Comparison of ENCODE assay signal across 27 cellular contexts in the genomic region with DNA sequence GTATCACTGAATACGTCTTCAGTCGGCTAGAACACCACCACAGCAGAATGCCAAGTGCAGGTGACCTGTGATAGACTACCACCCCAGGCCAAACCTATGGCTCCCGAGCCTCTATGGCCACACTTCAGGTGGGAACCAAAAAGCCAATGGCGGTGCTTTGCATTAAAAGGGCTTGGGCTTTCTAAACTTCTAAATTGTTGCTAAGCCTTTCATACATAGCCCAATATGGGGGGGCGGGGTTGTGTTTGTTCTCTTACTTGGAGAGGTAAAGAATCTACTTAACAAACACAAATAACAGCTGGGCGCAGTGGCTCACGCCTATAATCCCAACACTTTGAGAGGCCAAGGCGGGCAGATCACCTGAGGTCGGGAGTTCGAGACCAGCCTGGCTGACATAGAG. TPM values are rescaled to one million over a fixed set of nuclear protein-coding genes. Genes with fewer than 3 reads are reported as not detected.
DNase-seq lines count a peak whose midpoint lies in the region; ATAC-seq and TF ChIP-seq lines count a peak whose summit lies in the region.
"Had no signal": no experiment of that assay in that cellular context is flagged by ENCODE, and none has a peak within 500 bp of the region (broad histone marks: within the 10 kb centered on the region; RNA-seq: fewer than 3 reads in every experiment).

No MANE protein-coding gene starts in this region.

- no peaks in the 10 kb centered on the region for H3K9me3 ChIP-seq in CD4-positive, CD25-positive, alpha-beta regulatory T cell (ENCODE audit: control insufficient read depth in 2 of 2, low read length in 2 of 2)
- H3K9me3 ChIP-seq in mucosa of descending colon, result no peaks in the 10 kb centered on the region
- H3K9me3 ChIP-seq: Caco-2, right lobe of liver, upper lobe of left lung had no signal

- CTCF ChIA-PET in RWPE1 (lab: Yijun Ruan, JAX), result no interaction called here
- CTCF ChIA-PET in activated CD8-positive, alpha-beta T cell treated with anti-CD3 and anti-CD28 coated beads for 36 hours (lab: Charles Lee), result interaction anchor here (0.9 to 1.9 kb wide), 2 partner anchors 19 to 25 kb away, joined by 3 to 7 read pairs; no protein-coding TSS in a partner anchor

- H3K27ac Mint-ChIP-seq in CD4-positive, CD25-positive, alpha-beta regulatory T cell, result peak overlapping the region in 2 of 3 donors; percentile 57 to 75
- no peak overlapping the region for H3K27ac Mint-ChIP-seq in activated CD8-positive, alpha-beta T cell treated with anti-CD3 and anti-CD28 coated beads for 36 hours
- H3K27ac Mint-ChIP-seq in naive thymus-derived CD8-positive, alpha-beta T cell, result peak overlapping the region in 1 of 10 donors; percentile 81
- H3K27ac Mint-ChIP-seq: nephron progenitor cell had no signal

- no peaks in the 10 kb centered on the region for H3K9me3 Mint-ChIP-seq in CD4-positive, CD25-positive, alpha-beta regulatory T cell
- no peaks in the 10 kb centered on the region for H3K9me3 Mint-ChIP-seq in activated CD8-positive, alpha-beta T cell treated with anti-CD3 and anti-CD28 coated beads for 36 hours
- no peaks in the 10 kb centered on the region for H3K9me3 Mint-ChIP-seq in naive thymus-derived CD8-positive, alpha-beta T cell
- H3K9me3 Mint-ChIP-seq: nephron progenitor cell, WTC11 had no signal

- H3K36me3 ChIP-seq in CD4-positive, CD25-positive, alpha-beta regulatory T cell (ENCODE audit: control insufficient read depth, insufficient read depth, low read length), result no peaks in the 10 kb centered on the region
- no peaks in the 10 kb centered on the region for H3K36me3 ChIP-seq in mucosa of descending colon (ENCODE audit: low read depth)
- H3K36me3 ChIP-seq: right lobe of liver, upper lobe of left lung had no signal

- intact Hi-C loops in mucosa of descending colon (cut with DNase I, micrococcal nuclease), result no loop called here
- intact Hi-C loops in activated CD8-positive, alpha-beta T cell treated with anti-CD3 and anti-CD28 coated beads for 36 hours (cut with micrococcal nuclease), result no loop called here

- no peak overlapping the region for H3K4me3 ChIP-seq in CD4-positive, CD25-positive, alpha-beta regulatory T cell (ENCODE audit: low read depth, low read length)
- no peak overlapping the region for H3K4me3 ChIP-seq in mucosa of descending colon
- H3K4me3 ChIP-seq: right lobe of liver, upper lobe of left lung had no signal

- H3K27ac ChIP-seq in CD4-positive, CD25-positive, alpha-beta regulatory T cell (ENCODE audit: insufficient read depth, low read length, poor library complexity, severe bottlenecking), result no peak overlapping the region
- peak overlapping the region; percentile 25 for H3K27ac ChIP-seq in RWPE1
- H3K27ac ChIP-seq: 22Rv1, parathyroid adenoma, right lobe of liver had no signal

- DNase-seq in NCI-H2171 treated with DMSO at 0.1 percent for 48 hours (lab: John Stamatoyannopoulos, UW) (peak; percentile 6), NCI-H2171 (lab: John Stamatoyannopoulos, UW) (no peak), RWPE1 (ENCODE audit: low spot score) (no peak), mucosa of descending colon (no peak)
- DNase-seq in CD4-positive, CD25-positive, alpha-beta regulatory T cell, result no peak
- no peak for DNase-seq in activated CD8-positive, alpha-beta T cell treated with anti-CD3 and anti-CD28 coated beads for 36 hours
- no peak for DNase-seq in naive thymus-derived CD8-positive, alpha-beta T cell
- DNase-seq: activated CD4-positive, alpha-beta T cell treated with anti-CD3 and anti-CD28 coated beads, Interleukin-2, amount 50 U/mL, for 48 hours; activated effector memory CD4-positive, alpha-beta T cell treated with Interleukin-2 at 50 U/mL for 16 hours; Caco-2; cerebellar nuclear complex; DMS79; KG1; NCI-H1694 treated with DMSO at 0.1 percent for 48 hours; NCI-H2227 treated with DMSO at 0.1 percent for 48 hours; nephron progenitor cell; right lobe of liver; stimulated activated CD4-positive, alpha-beta T cell treated with anti-CD3 and anti-CD28 coated beads, Interleukin-12 subunit alpha, Interleukin-12 subunit beta, amount 100 ng/mL, for 4 hours; stimulated activated CD4-positive, alpha-beta T cell treated with anti-CD3 and anti-CD28 coated beads, Interleukin-4, amount 100 ng/mL, for 24 hours; stimulated activated naive CD8-positive, alpha-beta T cell treated with anti-CD3 and anti-CD28 coated beads, Interleukin-15, Interleukin-2, amounts not matched to agents 100 U/mL and 50 U/mL, for 24 hours; T1000; upper lobe of left lung had no signal

- H3K4me3 Mint-ChIP-seq in CD4-positive, CD25-positive, alpha-beta regulatory T cell, result peak overlapping the region in 1 of 4 donors; percentile 22
- H3K4me3 Mint-ChIP-seq in activated CD8-positive, alpha-beta T cell treated with anti-CD3 and anti-CD28 coated beads for 36 hours, result no peak overlapping the region
- H3K4me3 Mint-ChIP-seq in naive thymus-derived CD8-positive, alpha-beta T cell, result no peak overlapping the region
- H3K4me3 Mint-ChIP-seq: nephron progenitor cell, WTC11 had no signal

- H3K4me1 ChIP-seq in CD4-positive, CD25-positive, alpha-beta regulatory T cell (ENCODE audit: control insufficient read depth, insufficient read depth, low read length, poor library complexity, severe bottlenecking), result peaks cover 21% of the 10 kb centered on the region
- H3K4me1 ChIP-seq in mucosa of descending colon (ENCODE audit: low read depth), result peaks cover 26% of the 10 kb centered on the region
- H3K4me1 ChIP-seq: Caco-2, right lobe of liver had no signal

- peaks cover 22 to 87% (median 53%) of the 10 kb centered on the region in 4 donors for H3K4me1 Mint-ChIP-seq in CD4-positive, CD25-positive, alpha-beta regulatory T cell
- peaks cover 51% of the 10 kb centered on the region for H3K4me1 Mint-ChIP-seq in activated CD8-positive, alpha-beta T cell treated with anti-CD3 and anti-CD28 coated beads for 36 hours (ENCODE audit: low read depth)
- peaks cover 12 to 82% (median 58%) of the 10 kb centered on the region in 4 donors for H3K4me1 Mint-ChIP-seq in naive thymus-derived CD8-positive, alpha-beta T cell

- ATAC-seq in CD4-positive, CD25-positive, alpha-beta regulatory T cell (ENCODE audit: low read depth in 2 of 2), result no peak
- ATAC-seq in mucosa of descending colon (peak; percentile 19), GM21737 (IDR thresholded peaks at IDR 0.05; ENCODE audit: unreplicated experiment) (no peak)
- ATAC-seq in activated CD8-positive, alpha-beta T cell treated with anti-CD3 and anti-CD28 coated beads for 36 hours, result no peak
- ATAC-seq in naive thymus-derived CD8-positive, alpha-beta T cell, result no peak
- ATAC-seq: right lobe of liver; stimulated activated naive CD8-positive, alpha-beta T cell treated with anti-CD3 and anti-CD28 coated beads, Interleukin-15, Interleukin-2, amounts not matched to agents 100 U/mL and 50 U/mL, for 24 hours; WTC11 had no signal

- POLR2A ChIA-PET in RWPE1 (lab: Yijun Ruan, JAX; ENCODE audit: low non-redundant PET), result no interaction called here
- POLR2A ChIA-PET in activated CD8-positive, alpha-beta T cell treated with anti-CD3 and anti-CD28 coated beads for 36 hours (lab: Charles Lee), result interaction anchor here (1.0 kb wide), 1 partner anchor 19 kb away, joined by 3 read pairs; the partner anchor contains the start of gene USP48
- POLR2A ChIA-PET in naive thymus-derived CD8-positive, alpha-beta T cell (lab: Charles Lee), result interaction anchor here (0.8 kb wide), 1 partner anchor 9 kb away, joined by 3 read pairs; no protein-coding TSS in a partner anchor

- H3K27me3 Mint-ChIP-seq in CD4-positive, CD25-positive, alpha-beta regulatory T cell, result no peaks in the 10 kb centered on the region
- H3K27me3 Mint-ChIP-seq in activated CD8-positive, alpha-beta T cell treated with anti-CD3 and anti-CD28 coated beads for 36 hours, result no peaks in the 10 kb centered on the region
- no peaks in the 10 kb centered on the region for H3K27me3 Mint-ChIP-seq in naive thymus-derived CD8-positive, alpha-beta T cell

- peaks cover 3% of the 10 kb centered on the region for H3K36me3 Mint-ChIP-seq in CD4-positive, CD25-positive, alpha-beta regulatory T cell
- peaks cover 3% of the 10 kb centered on the region for H3K36me3 Mint-ChIP-seq in activated CD8-positive, alpha-beta T cell treated with anti-CD3 and anti-CD28 coated beads for 36 hours (ENCODE audit: low read depth)
- H3K36me3 Mint-ChIP-seq in naive thymus-derived CD8-positive, alpha-beta T cell, result peaks cover 0 to 8% (median 0%) of the 10 kb centered on the region in 3 donors
- H3K36me3 Mint-ChIP-seq: WTC11 had no signal

- TF ChIP-seq CTCF in RWPE1 (conservative IDR thresholded peaks at IDR 0.05; ENCODE audit: low read depth), result no peak
- TF ChIP-seq CTCF in mucosa of descending colon (IDR thresholded peaks at IDR 0.05), result no peak
- TF ChIP-seq CTCF in activated CD8-positive, alpha-beta T cell treated with anti-CD3 and anti-CD28 coated beads for 36 hours (IDR thresholded peaks at IDR 0.05), result no peak

- H3K27me3 ChIP-seq in CD4-positive, CD25-positive, alpha-beta regulatory T cell (ENCODE audit: control insufficient read depth, insufficient read depth, low read length), result no peaks in the 10 kb centered on the region
- H3K27me3 ChIP-seq: right lobe of liver, upper lobe of left lung had no signal

RNA-seq across cellular contexts. Expression of gene USP48, which starts 19.7 kb away (rescaled TPM):
- total RNA-seq in CD4-positive, CD25-positive, alpha-beta regulatory T cell, result 126 TPM
- 10 to 100 TPM; 31.3 to 52.9 (median 36.6) TPM for polyA plus RNA-seq in CD4-positive, CD25-positive, alpha-beta regulatory T cell
- total RNA-seq in mucosa of descending colon, result 10 to 100 TPM; 39.1 to 70.6 (median 52.2) TPM
- 10 to 100 TPM; 72.1 to 72.4 TPM for total RNA-seq in activated CD8-positive, alpha-beta T cell treated with anti-CD3 and anti-CD28 coated beads for 36 hours
- 10 to 100 TPM; 94.5 to 95.5 TPM for total RNA-seq in naive thymus-derived CD8-positive, alpha-beta T cell
- polyA plus RNA-seq in naive thymus-derived CD8-positive, alpha-beta T cell, result 10 to 100 TPM; 25.8 to 30.0 (median 28.4) TPM

RNA-seq across cellular contexts. Expression of gene LDLRAD2, which starts 48.8 kb away (rescaled TPM):
- 0.27 TPM for total RNA-seq in CD4-positive, CD25-positive, alpha-beta regulatory T cell
- polyA plus RNA-seq in CD4-positive, CD25-positive, alpha-beta regulatory T cell, result not detected
- total RNA-seq in mucosa of descending colon, result under 1 TPM; 0.09 to 0.27 (median 0.19) TPM
- total RNA-seq in activated CD8-positive, alpha-beta T cell treated with anti-CD3 and anti-CD28 coated beads for 36 hours, result under 1 TPM in 1 of 2 experiments, not detected in 1; 0.07 TPM
- total RNA-seq in naive thymus-derived CD8-positive, alpha-beta T cell, result not detected
- not detected for polyA plus RNA-seq in naive thymus-derived CD8-positive, alpha-beta T cell
- total RNA-seq: Caco-2, fibroblast of villous mesenchyme, right lobe of liver had no signal
